1 cellular context compared by ENCODE assay signal in genomic region chr1:180815188-180815587, GRCh38.
TF ChIP-seq lines count a peak whose summit lies in the region.

No MANE protein-coding gene starts in this region.

TF ChIP-seq in K562, 482 proteins besides CTCF, POLR2A, EP300 and RAD21 (continued from another document and continues in another):
- no peak for TF ChIP-seq ZNF407 (IDR thresholded peaks at IDR 0.05; ENCODE audit: low read depth)
- TF ChIP-seq, protein P1, sequence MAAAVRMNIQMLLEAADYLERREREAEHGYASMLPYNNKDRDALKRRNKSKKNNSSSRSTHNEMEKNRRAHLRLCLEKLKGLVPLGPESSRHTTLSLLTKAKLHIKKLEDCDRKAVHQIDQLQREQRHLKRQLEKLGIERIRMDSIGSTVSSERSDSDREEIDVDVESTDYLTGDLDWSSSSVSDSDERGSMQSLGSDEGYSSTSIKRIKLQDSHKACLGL (CRISPR knock-in tag; IDR thresholded peaks at IDR 0.05; ENCODE audit: borderline replicate concordance, poor library complexity, severe bottlenecking), result no peak
- no peak for TF ChIP-seq XRCC3 (IDR thresholded peaks at IDR 0.05)
- TF ChIP-seq, protein P2, sequence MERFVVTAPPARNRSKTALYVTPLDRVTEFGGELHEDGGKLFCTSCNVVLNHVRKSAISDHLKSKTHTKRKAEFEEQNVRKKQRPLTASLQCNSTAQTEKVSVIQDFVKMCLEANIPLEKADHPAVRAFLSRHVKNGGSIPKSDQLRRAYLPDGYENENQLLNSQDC (CRISPR knock-in tag; IDR thresholded peaks at IDR 0.05), result no peak
- TF ChIP-seq, protein P3, sequence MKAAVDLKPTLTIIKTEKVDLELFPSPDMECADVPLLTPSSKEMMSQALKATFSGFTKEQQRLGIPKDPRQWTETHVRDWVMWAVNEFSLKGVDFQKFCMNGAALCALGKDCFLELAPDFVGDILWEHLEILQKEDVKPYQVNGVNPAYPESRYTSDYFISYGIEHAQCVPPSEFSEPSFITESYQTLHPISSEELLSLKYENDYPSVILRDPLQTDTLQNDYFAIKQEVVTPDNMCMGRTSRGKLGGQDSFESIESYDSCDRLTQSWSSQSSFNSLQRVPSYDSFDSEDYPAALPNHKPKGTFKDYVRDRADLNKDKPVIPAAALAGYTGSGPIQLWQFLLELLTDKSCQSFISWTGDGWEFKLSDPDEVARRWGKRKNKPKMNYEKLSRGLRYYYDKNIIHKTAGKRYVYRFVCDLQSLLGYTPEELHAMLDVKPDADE (conservative IDR thresholded peaks at IDR 0.05; ENCODE audit: control insufficient read depth, low read depth, low read length), result no peak
- no peak for TF ChIP-seq ZNF217 (CRISPR knock-in tag; IDR thresholded peaks at IDR 0.05)
- TF ChIP-seq MAFK (IDR thresholded peaks at IDR 0.05; ENCODE audit: low read length), result no peak
- no peak for TF ChIP-seq HDGF (IDR thresholded peaks at IDR 0.05)
- no peak for TF ChIP-seq YBX1 (IDR thresholded peaks at IDR 0.05)
- TF ChIP-seq HDAC3 (IDR thresholded peaks at IDR 0.05; ENCODE audit: borderline replicate concordance, partially characterized antibody), result peak; percentile 25
- TF ChIP-seq ATF4 (CRISPR knock-in tag; IDR thresholded peaks at IDR 0.05), result no peak
- TF ChIP-seq HDAC2 (IDR thresholded peaks at IDR 0.05), result no peak
- no peak for TF ChIP-seq GABPA (tag; conservative IDR thresholded peaks at IDR 0.05; ENCODE audit: low read depth)
- 0 out of 2 replicates have a peak, but pooled peaks have one; percentile 1 for TF ChIP-seq ZNF316 (IDR thresholded peaks at IDR 0.05)
- TF ChIP-seq U2AF1 (optimal IDR thresholded peaks at IDR 0.05; ENCODE audit: low read depth, low read length), result no peak
- peak; percentile 49 for TF ChIP-seq SOX6 (IDR thresholded peaks at IDR 0.05)
- no peak for TF ChIP-seq SAFB2 (IDR thresholded peaks at IDR 0.05; ENCODE audit: borderline replicate concordance, low read depth, low read length, severe bottlenecking)
- TF ChIP-seq PTTG1 (tag; IDR thresholded peaks at IDR 0.05; ENCODE audit: low read depth), result no peak
- TF ChIP-seq SIRT6 (IDR thresholded peaks at IDR 0.05; ENCODE audit: low read depth, low read length), result no peak
- no peak for TF ChIP-seq CEBPZ (IDR thresholded peaks at IDR 0.05; ENCODE audit: borderline replicate concordance, low read depth, low read length)
- TF ChIP-seq NR4A1 (CRISPR knock-in tag; IDR thresholded peaks at IDR 0.05), result no peak
- no peak for TF ChIP-seq NR4A1 (tag; IDR thresholded peaks at IDR 0.05)
- no peak for TF ChIP-seq KDM2B (CRISPR knock-in tag; IDR thresholded peaks at IDR 0.05)
- TF ChIP-seq STAT5B (CRISPR knock-in tag; IDR thresholded peaks at IDR 0.05), result no peak
- TF ChIP-seq CBFA2T3 (IDR thresholded peaks at IDR 0.05), result peak; percentile 84
- peak; percentile 68 for TF ChIP-seq TAL1 (IDR thresholded peaks at IDR 0.05)
- no peak for TF ChIP-seq ELK3 (CRISPR knock-in tag; IDR thresholded peaks at IDR 0.05)
- TF ChIP-seq RERE (CRISPR knock-in tag; IDR thresholded peaks at IDR 0.05; ENCODE audit: borderline replicate concordance), result no peak
- TF ChIP-seq MEIS2 (IDR thresholded peaks at IDR 0.05; ENCODE audit: partially characterized antibody), result peak; percentile 91
- TF ChIP-seq GABPB1 (CRISPR knock-in tag; IDR thresholded peaks at IDR 0.05), result no peak
- no peak for TF ChIP-seq SRSF3 (IDR thresholded peaks at IDR 0.05; ENCODE audit: insufficient read depth, low read length)
- no peak for TF ChIP-seq TBP (optimal IDR thresholded peaks at IDR 0.05; ENCODE audit: low read depth, low read length)
- TF ChIP-seq AFF1 (IDR thresholded peaks at IDR 0.05; ENCODE audit: low read depth in 1 of 2, partially characterized antibody in 2 of 2), result no peak
